14 cellular contexts compared by ENCODE assay signal in genomic region chr7:102974366-102975236, GRCh38.
DNase-seq lines count a peak whose midpoint lies in the region; ATAC-seq and TF ChIP-seq lines count a peak whose summit lies in the region.
"Had no signal": no experiment of that assay in that cellular context is flagged by ENCODE, and none has a peak within 500 bp of the region (broad histone marks: within the 10 kb centered on the region; RNA-seq: fewer than 3 reads in every experiment).

No MANE protein-coding gene starts in this region.

- no peaks in the 10 kb centered on the region for H3K4me1 ChIP-seq in cardiac muscle cell (ENCODE audit: low read depth)
- H3K4me1 ChIP-seq in upper lobe of right lung, result no peaks in the 10 kb centered on the region

- H3K4me3 Mint-ChIP-seq in chondrocyte (ENCODE audit: unreplicated experiment), result no peak overlapping the region

- ATAC-seq in left ventricle myocardium superior, result no peak
- no peak for ATAC-seq in upper lobe of right lung
- no peak for ATAC-seq in GM21367 (IDR thresholded peaks at IDR 0.05; ENCODE audit: unreplicated experiment)
- ATAC-seq: heart right ventricle had no signal

- TF ChIP-seq CTCF in cardiac muscle cell (IDR thresholded peaks at IDR 0.05; ENCODE audit: low read depth, low read length) (peak; percentile 14), chondrocyte (IDR thresholded peaks at IDR 0.05) (peak; percentile 26), upper lobe of right lung (IDR thresholded peaks at IDR 0.05) (peak; percentile 10)

- H3K9me3 ChIP-seq in cardiac muscle cell (ENCODE audit: low read depth) (no peaks in the 10 kb centered on the region), upper lobe of right lung (no peaks in the 10 kb centered on the region)
- H3K9me3 ChIP-seq: ovary had no signal

- DNase-seq in cardiac muscle cell (ENCODE audit: low read depth in 1 of 2, low spot score in 1 of 2) (no peak), left ventricle myocardium superior (no peak), NAMALWA (ENCODE audit: low spot score) (peak; percentile 54), chondrocyte (ENCODE audit: low spot score) (no peak), upper lobe of right lung (no peak), NCI-H1436 treated with DMSO at 0.1 percent for 48 hours (lab: John Stamatoyannopoulos, UW) (no peak), ureter (ENCODE audit: low spot score) (no peak)
- DNase-seq: activated CD4-positive, CD25-positive, alpha-beta regulatory T cell; activated T-cell treated with anti-CD3 and anti-CD28 coated beads, Interleukin-2, amount 50 U/mL, for 48 hours; DND-41; heart right ventricle; NCI-H2227 treated with DMSO at 0.1 percent for 48 hours; ovary had no signal

- H3K36me3 ChIP-seq in cardiac muscle cell (no peaks in the 10 kb centered on the region), upper lobe of right lung (no peaks in the 10 kb centered on the region)
- H3K36me3 ChIP-seq: heart right ventricle, ovary had no signal

- intact Hi-C loops in left ventricle myocardium superior (cut with micrococcal nuclease), result no loop called here
- intact Hi-C loops in upper lobe of right lung (cut with DNase I), result no loop called here

- H3K27me3 Mint-ChIP-seq in chondrocyte (ENCODE audit: low read depth), result no peaks in the 10 kb centered on the region

- peaks cover 1% of the 10 kb centered on the region for H3K36me3 Mint-ChIP-seq in chondrocyte (ENCODE audit: low read depth)

- H3K27ac ChIP-seq in cardiac muscle cell (no peak overlapping the region), upper lobe of right lung (no peak overlapping the region)
- H3K27ac ChIP-seq: ovary had no signal

- H3K4me1 Mint-ChIP-seq in chondrocyte (ENCODE audit: low read depth), result peaks cover 11% of the 10 kb centered on the region

- no peak overlapping the region for H3K4me3 ChIP-seq in cardiac muscle cell
- H3K4me3 ChIP-seq in upper lobe of right lung, result no peak overlapping the region
- H3K4me3 ChIP-seq: heart right ventricle, ovary had no signal

- H3K27ac Mint-ChIP-seq in chondrocyte (ENCODE audit: unreplicated experiment), result no peak overlapping the region

- peaks cover 8% of the 10 kb centered on the region for H3K9me3 Mint-ChIP-seq in chondrocyte (ENCODE audit: low read depth)

- H3K27me3 ChIP-seq in cardiac muscle cell, result no peaks in the 10 kb centered on the region
- no peaks in the 10 kb centered on the region for H3K27me3 ChIP-seq in upper lobe of right lung
- H3K27me3 ChIP-seq: heart right ventricle, ovary had no signal
